Comparison of ENCODE assay signal across 23 cellular contexts in the genomic region with DNA sequence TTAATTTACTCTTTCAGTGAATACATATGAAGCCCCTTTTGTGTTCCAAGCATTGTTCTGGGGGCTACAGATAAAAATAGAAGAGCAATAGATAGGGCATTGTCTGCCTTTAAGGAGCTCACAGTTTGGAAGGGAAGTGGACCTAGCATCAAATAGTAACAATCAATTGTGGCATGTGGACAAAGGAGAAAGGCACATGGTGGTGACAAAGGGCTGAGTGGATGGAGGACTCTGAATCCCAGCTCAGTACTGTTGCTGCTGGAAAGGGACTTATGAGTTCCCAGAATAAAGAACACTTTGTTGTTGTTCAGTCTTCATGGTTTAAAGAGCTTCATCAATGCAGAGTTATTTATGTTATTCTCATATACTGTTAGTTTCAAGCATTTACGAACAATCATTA.
"Had no signal": no experiment of that assay in that cellular context is flagged by ENCODE, and none has a peak within 500 bp of the region (broad histone marks: within the 10 kb centered on the region; RNA-seq: fewer than 3 reads in every experiment).

No MANE protein-coding gene starts in this region.

- H3K27me3 ChIP-seq: breast epithelium had no signal

- H3K27ac ChIP-seq: breast epithelium, SK-N-MC, VCaP had no signal

- H3K36me3 ChIP-seq: breast epithelium had no signal

- ATAC-seq: K562 had no signal

- DNase-seq: activated CD4-positive, alpha-beta memory T cell treated with anti-CD3 and anti-CD28 coated beads for 36 hours; activated CD4-positive, alpha-beta T cell treated with anti-CD3 and anti-CD28 coated beads, Interleukin-2, amount 10 ng/mL, durations not matched to agents 7 days and 5 days; activated CD4-positive, CD25-positive, alpha-beta regulatory T cell; activated CD8-positive, alpha-beta memory T cell treated with anti-CD3 and anti-CD28 coated beads for 24 hours; activated naive CD4-positive, alpha-beta T cell treated with anti-CD3 and anti-CD28 coated beads, Interleukin-2, amount 50 U/mL, for 16 hours; activated T-cell treated with anti-CD3 and anti-CD28 coated beads, Interleukin-2, amount 50 U/mL, for 4 hours; aorta; Karpas-422; MM.1S; NCI-H1105; NCI-H1436; NCI-H1694 treated with DMSO at 0.1 percent for 48 hours; NCI-H2029 treated with DMSO at 0.1 percent for 48 hours; NCI-H345; NCI-H510A; NCI-H526 treated with DMSO at 0.1 percent for 48 hours; NCI-H82; SIG-M5; T-helper 1 cell had no signal

- H3K4me1 ChIP-seq: breast epithelium had no signal

- H3K4me3 ChIP-seq: breast epithelium, K562, SK-N-MC had no signal
